10 cellular contexts compared by ENCODE assay signal in genomic region chr1:35080171-35080854, GRCh38. TPM values are rescaled to one million over a fixed set of nuclear protein-coding genes. Genes with fewer than 3 reads are reported as not detected.
DNase-seq lines count a peak whose midpoint lies in the region; ATAC-seq, FAIRE-seq and TF ChIP-seq lines count a peak whose summit lies in the region.
"Had no signal": no experiment of that assay in that cellular context is flagged by ENCODE, and none has a peak within 500 bp of the region (broad histone marks: within the 10 kb centered on the region; RNA-seq: fewer than 3 reads in every experiment).

No MANE protein-coding gene starts in this region.

- H2BK120ac ChIP-seq in H1 (replicated peaks; ENCODE audit: low read depth, low read length), result no peak overlapping the region
- no peak overlapping the region for H2BK120ac ChIP-seq in neuronal stem cell (ENCODE audit: low read depth, low read length)

- no peak for TF ChIP-seq EP300 in H1 (IDR thresholded peaks at IDR 0.05; ENCODE audit: borderline replicate concordance in 1 of 2, low read depth in 2 of 2, low read length in 2 of 2)

- no peaks in the 10 kb centered on the region for H3K27me3 ChIP-seq in CD4-positive, alpha-beta T cell (ENCODE audit: control insufficient read depth, insufficient read depth, low read length)
- H3K27me3 ChIP-seq in NT2/D1 (ENCODE audit: insufficient read depth, insufficient read length) (no peaks in the 10 kb centered on the region), H1 (replicated peaks in 1 of 4; ENCODE audit: control insufficient read depth in 3 of 4, extremely low read depth in 1 of 4, insufficient read depth in 3 of 4, low read length in 3 of 4) (no peaks in the 10 kb centered on the region), neuronal stem cell (ENCODE audit: control insufficient read depth in 3 of 3, insufficient read depth in 3 of 3, low read depth in 1 of 3, low read length in 3 of 3) (no peaks in the 10 kb centered on the region)

- peak overlapping the region; percentile 62; the same call in 1 of the 2 replicates for H4K8ac ChIP-seq in H1 (ENCODE audit: extremely low read depth, insufficient read depth, low read length)
- no peak overlapping the region for H4K8ac ChIP-seq in neuronal stem cell (ENCODE audit: low read depth, low read length)

- intact Hi-C loops in CD4-positive, alpha-beta T cell (cut with DNase I, micrococcal nuclease), result loop anchor here in 1 of 2 experiments (5.0 kb wide), 1 partner anchor 112 kb away; the partner anchor contains the start of gene SFPQ

- H3K4me1 Mint-ChIP-seq in CD4-positive, alpha-beta T cell (ENCODE audit: low read depth), result peaks cover 48% of the 10 kb centered on the region

- CTCF ChIA-PET in CD4-positive, alpha-beta T cell (lab: Charles Lee), result interaction anchor here (1.1 kb wide), 1 partner anchor 221 kb away, joined by 3 read pairs; the partner anchor contains the start of gene SMIM12
- CTCF ChIA-PET in H1 (lab: Charles Lee; ENCODE audit: partially characterized antibody), result interaction anchor here (1.3 to 2.3 kb wide), 3 partner anchors 14 to 227 kb away, joined by 3 to 6 read pairs (median 5); no protein-coding TSS in a partner anchor

- H2BK15ac ChIP-seq in H1 (ENCODE audit: low read length) (no peak overlapping the region), neuronal stem cell (ENCODE audit: low read length) (no peak overlapping the region)

- H3K4me3 ChIP-seq in NT2/D1 (ENCODE audit: insufficient read length, low read depth) (peak overlapping the region; percentile 87), H1 (ENCODE audit: extremely low read depth in 1 of 4, insufficient read depth in 2 of 4, low read depth in 3 of 4, low read length in 4 of 4) (peak overlapping the region; percentile 72 to 96 (median 82)), neuronal stem cell (ENCODE audit: low read length in 2 of 2) (peak overlapping the region in 1 of 2 donors; percentile 94)

- no peak overlapping the region for H2AFZ ChIP-seq in H1 (ENCODE audit: low read length)
- H2AFZ ChIP-seq in neuronal stem cell (ENCODE audit: low read length), result peak overlapping the region; percentile 77

- no peak overlapping the region for H2BK20ac ChIP-seq in H1 (ENCODE audit: low read length)

- H3K23me2 ChIP-seq in H1 (ENCODE audit: low read depth, low read length), result peaks cover 3% of the 10 kb centered on the region

- H4K91ac ChIP-seq in H1 (replicated peaks; ENCODE audit: insufficient read length, low read length) (peak overlapping the region; percentile 5), neuronal stem cell (ENCODE audit: low read depth, low read length, poor library complexity) (no peak overlapping the region)

- H3K27me3 Mint-ChIP-seq in CD4-positive, alpha-beta T cell, result peaks cover 9% of the 10 kb centered on the region

- H3K9ac ChIP-seq in NT2/D1 (ENCODE audit: insufficient read length, low read depth), result peak overlapping the region; percentile 98
- peak overlapping the region in 2 of 4 experiments; percentile 76 to 83; a peak in 3 of 7 replicates for H3K9ac ChIP-seq in H1 (replicated peaks in 1 of 4; ENCODE audit: extremely low read depth in 1 of 4, low read depth in 3 of 4, low read length in 3 of 4)
- H3K9ac ChIP-seq in neuronal stem cell (ENCODE audit: low read depth, low read length, poor library complexity), result no peak overlapping the region

- POLR2A ChIA-PET in CD4-positive, alpha-beta T cell (lab: Charles Lee), result interaction anchor here (0.9 to 2.0 kb wide), 4 partner anchors 33 to 95 kb away, joined by 3 to 13 read pairs (median 8); partner anchors contain the start of genes TMEM35B and ZMYM6
- POLR2A ChIA-PET in H1 (lab: Charles Lee; ENCODE audit: partially characterized antibody), result interaction anchor here (0.6 to 1.8 kb wide), 5 partner anchors 14 to 150 kb away, joined by 3 to 5 read pairs (median 5); partner anchors contain the start of gene ZMYM6

- H3K18ac ChIP-seq in H1 (ENCODE audit: extremely low read depth, low read length) (no peak overlapping the region), neuronal stem cell (ENCODE audit: low read length) (no peak overlapping the region)

- 93% methylated on average over 12 of the region's 13 CpGs; no CpG with 5 or more reads in 1 of the 2 experiments for WGBS in H1 (ENCODE audit: extremely low coverage in 1 of 2, insufficient coverage in 1 of 2, insufficient read length in 1 of 2, insufficient replicate concordance in 2 of 2, low coverage in 1 of 2, low lambda C conversion rate in 2 of 2, missing lambda C conversion rate in 1 of 2), 2 experiments
- WGBS in neuronal stem cell (ENCODE audit: extremely low coverage in 2 of 2, insufficient read length in 2 of 2, insufficient replicate concordance in 1 of 2), 2 donors, result no CpG with 5 or more reads among the region's 13 CpGs

- H4K20me1 ChIP-seq in H1 (replicated peaks in 1 of 2; ENCODE audit: control insufficient read depth in 1 of 2, insufficient read depth in 2 of 2, low read length in 2 of 2), result peaks cover 0 to 3% of the 10 kb centered on the region in 2 experiments

- TF ChIP-seq POLR2A in H1 (IDR thresholded peaks at IDR 0.05; ENCODE audit: control extremely low read depth in 1 of 2, low read depth in 2 of 2, low read length in 2 of 2), result no peak

- H3K14ac ChIP-seq in H1 (ENCODE audit: insufficient read length) (no peak overlapping the region), neuronal stem cell (ENCODE audit: low read length) (no peak overlapping the region)

- DNase-seq in CD4-positive, alpha-beta T cell, result no peak
- DNase-seq in NT2/D1 (ENCODE audit: low read depth, low spot score) (no peak), H1 (ENCODE audit: low read depth in 1 of 2, low spot score in 2 of 2) (no peak), neuronal stem cell (ENCODE audit: low spot score) (no peak), frontal cortex (ENCODE audit: low spot score in 2 of 2) (no peak)
- DNase-seq: NCI-H446 treated with DMSO at 0.1 percent for 48 hours had no signal

- H4K5ac ChIP-seq in H1 (ENCODE audit: insufficient read length, low read depth, low read length), result peak overlapping the region; percentile 54

- no peak overlapping the region for H3K23ac ChIP-seq in H1 (ENCODE audit: insufficient read length)
- H3K23ac ChIP-seq in neuronal stem cell (ENCODE audit: low read depth, low read length, poor library complexity), result no peak overlapping the region

- TF ChIP-seq CTCF in CD4-positive, alpha-beta T cell (IDR thresholded peaks at IDR 0.05), result no peak
- no peak for TF ChIP-seq CTCF in H1 (IDR thresholded peaks at IDR 0.05; ENCODE audit: control extremely low read depth in 1 of 3, insufficient read depth in 1 of 3, low read depth in 1 of 3, low read length in 3 of 3)

- no peak overlapping the region for H3K27ac ChIP-seq in CD4-positive, alpha-beta T cell (ENCODE audit: low read depth, low read length)
- no peak overlapping the region for H3K27ac ChIP-seq in H1 (ENCODE audit: low read depth, low read length)
- H3K27ac ChIP-seq in neuronal stem cell (replicated peaks; ENCODE audit: low read length), result no peak overlapping the region

- no peaks in the 10 kb centered on the region for H3K9me3 ChIP-seq in CD4-positive, alpha-beta T cell (ENCODE audit: control insufficient read depth, low read length)
- H3K9me3 ChIP-seq in NT2/D1 (ENCODE audit: insufficient read depth, low read length) (no peaks in the 10 kb centered on the region), H1 (ENCODE audit: insufficient read depth in 2 of 2, low read depth in 1 of 2, low read length in 1 of 2) (no peaks in the 10 kb centered on the region), neuronal stem cell (replicated peaks in 1 of 2; ENCODE audit: control insufficient read depth in 2 of 2, insufficient read depth in 1 of 2, low read depth in 1 of 2, low read length in 2 of 2) (peaks cover 0 to 11% of the 10 kb centered on the region in 2 donors)

- H3K56ac ChIP-seq in H1 (replicated peaks; ENCODE audit: insufficient read length, low read depth, low read length), result no peak overlapping the region

- ATAC-seq in CD4-positive, alpha-beta T cell (ENCODE audit: poor library complexity), result no peak
- ATAC-seq in HG03175 (IDR thresholded peaks at IDR 0.05; ENCODE audit: unreplicated experiment), result no peak
- ATAC-seq in HG03097 (IDR thresholded peaks at IDR 0.05; ENCODE audit: low FRiP score, unreplicated experiment), result no peak
- ATAC-seq in GM21619 (IDR thresholded peaks at IDR 0.05; ENCODE audit: unreplicated experiment), result no peak

- peaks cover 12 to 52% of the 10 kb centered on the region in 2 experiments for H3K79me2 ChIP-seq in H1 (ENCODE audit: control insufficient read depth in 1 of 2, insufficient read depth in 2 of 2, low read length in 2 of 2)

- FAIRE-seq in H1 (lab: Jason Lieb, UNC), result no peak
- FAIRE-seq in frontal cortex (lab: Jason Lieb, UNC), result no peak
- FAIRE-seq: endometrium had no signal

- H2AK5ac ChIP-seq in H1 (ENCODE audit: low read depth, low read length) (no peak overlapping the region), neuronal stem cell (ENCODE audit: low read depth, low read length) (no peak overlapping the region)

- H3K79me1 ChIP-seq in H1 (ENCODE audit: low read depth, low read length), result no peaks in the 10 kb centered on the region
- H3K79me1 ChIP-seq in neuronal stem cell (ENCODE audit: low read depth, low read length), result peaks cover 3% of the 10 kb centered on the region

- H3K36me3 Mint-ChIP-seq in CD4-positive, alpha-beta T cell (ENCODE audit: low read depth), result peaks cover 25% of the 10 kb centered on the region

- no peaks in the 10 kb centered on the region for H3K9me3 Mint-ChIP-seq in CD4-positive, alpha-beta T cell

- H3K4me2 ChIP-seq in H1 (ENCODE audit: insufficient read depth in 1 of 2, low read depth in 2 of 2, low read length in 2 of 2), result peak overlapping the region; percentile 75 to 79
- H3K4me2 ChIP-seq in neuronal stem cell (ENCODE audit: insufficient read depth, low read length, poor library complexity, severe bottlenecking), result peak overlapping the region; percentile 56

- H3K4me3 Mint-ChIP-seq in CD4-positive, alpha-beta T cell, result peak overlapping the region; percentile 99

- H3K4me1 ChIP-seq in NT2/D1 (ENCODE audit: insufficient read depth, insufficient read length) (peaks cover 3% of the 10 kb centered on the region), H1 (replicated peaks in 1 of 4; ENCODE audit: control insufficient read depth in 3 of 4, insufficient read depth in 4 of 4, low read length in 3 of 4) (peaks cover 2 to 10% (median 6%) of the 10 kb centered on the region in 4 experiments; a peak in 5 of 7 replicates), neuronal stem cell (ENCODE audit: control insufficient read depth in 2 of 2, insufficient read depth in 1 of 2, low read depth in 1 of 2, low read length in 2 of 2) (peaks cover 0 to 7% of the 10 kb centered on the region in 2 donors)

- H3K4ac ChIP-seq in H1 (replicated peaks; ENCODE audit: insufficient read length, low read depth, low read length), result no peak overlapping the region
- H3K4ac ChIP-seq in neuronal stem cell (ENCODE audit: low read length), result no peak overlapping the region

- no peak for TF ChIP-seq RAD21 in H1 (IDR thresholded peaks at IDR 0.05 in 1 of 2, conservative IDR thresholded peaks at IDR 0.05 in 1 of 2; ENCODE audit: low read depth in 2 of 2, low read length in 2 of 2)

- H2BK5ac ChIP-seq in H1 (ENCODE audit: low read depth, low read length) (no peak overlapping the region), neuronal stem cell (ENCODE audit: low read length) (no peak overlapping the region)

- H2BK12ac ChIP-seq in H1 (ENCODE audit: low read depth, low read length) (no peak overlapping the region), neuronal stem cell (ENCODE audit: low read length) (no peak overlapping the region)

- H3K27ac Mint-ChIP-seq in CD4-positive, alpha-beta T cell, result peak overlapping the region; percentile 99

- H3K36me3 ChIP-seq in NT2/D1 (ENCODE audit: insufficient read depth, insufficient read length, low read length) (peaks cover 31% of the 10 kb centered on the region), H1 (ENCODE audit: control insufficient read depth in 2 of 4, insufficient read depth in 4 of 4, low read length in 3 of 4) (peaks cover 0 to 3% (median 1%) of the 10 kb centered on the region in 4 experiments; a peak in 4 of 8 replicates), neuronal stem cell (replicated peaks in 1 of 2; ENCODE audit: control insufficient read depth in 2 of 2, insufficient read depth in 2 of 2, low read length in 2 of 2) (peaks cover 1 to 28% of the 10 kb centered on the region in 2 donors)

RNA-seq across cellular contexts. Expression of gene ZMYM1, which starts 1.1 kb away (rescaled TPM):
- 1 to 10 TPM; 6.3 to 6.7 TPM for total RNA-seq in CD4-positive, alpha-beta T cell
- 39.6 and 41.3 TPM in 2 replicates for total RNA-seq in H1 (2021; fragmentation: NEBNext Ultra II Directional; extraction: Animal tissue kit (Norgen Biotek cat#: 25700))
- polyA plus RNA-seq in H1 (2011; rRNA removed), result 7.5 and 10.0 TPM in 2 replicates
- polyA plus RNA-seq in H1 (2011; cell fraction: cytosol; rRNA removed), result 8.9 TPM
- polyA plus RNA-seq in H1 (2011; cell fraction: nucleus; rRNA removed), result 14.1 TPM
- polyA plus RNA-seq in H1 (2012, experiment 1 of 2), result 10.1 to 15.7 TPM (median 12.1 TPM) in 4 replicates
- polyA plus RNA-seq in H1 (2012, experiment 2 of 2), result 1.7 TPM
- 16.1 TPM for polyA plus RNA-seq in H1 (2013, experiment 1 of 2)
- polyA plus RNA-seq in H1 (2013, experiment 2 of 2), result 16.2 TPM
- polyA minus RNA-seq in H1 (2011; rRNA and poly(A)+ RNA removed), result 71.5 and 118 TPM in 2 replicates
- 14.9 TPM for polyA minus RNA-seq in H1 (2011; cell fraction: cytosol; rRNA and poly(A)+ RNA removed)
- 50.5 TPM for polyA minus RNA-seq in H1 (2011; cell fraction: nucleus; rRNA and poly(A)+ RNA removed)
- 17.2 TPM for polyA plus RNA-seq in neuronal stem cell (2013, experiment 1 of 2)
- polyA plus RNA-seq in neuronal stem cell (2013, experiment 2 of 2), result 18.5 TPM
- 32.6 TPM for total RNA-seq in frontal cortex

RNA-seq across cellular contexts. Expression of gene ZMYM6, which starts 48.6 kb away (rescaled TPM):
- 10 to 100 TPM; 23.6 to 30.3 TPM for total RNA-seq in CD4-positive, alpha-beta T cell
- 14.9 and 15.7 TPM in 2 replicates for total RNA-seq in H1 (2021; fragmentation: NEBNext Ultra II Directional; extraction: Animal tissue kit (Norgen Biotek cat#: 25700))
- 4.1 and 5.1 TPM in 2 replicates for polyA plus RNA-seq in H1 (2011; rRNA removed)
- 4.9 TPM for polyA plus RNA-seq in H1 (2011; cell fraction: cytosol; rRNA removed)
- 20.0 TPM for polyA plus RNA-seq in H1 (2011; cell fraction: nucleus; rRNA removed)
- 3.5 to 7.7 TPM (median 4.0 TPM) in 4 replicates for polyA plus RNA-seq in H1 (2012, experiment 1 of 2)
- 0.46 TPM for polyA plus RNA-seq in H1 (2012, experiment 2 of 2)
- polyA plus RNA-seq in H1 (2013, experiment 1 of 2), result 11.3 TPM
- 8.0 TPM for polyA plus RNA-seq in H1 (2013, experiment 2 of 2)
- 17.0 and 24.5 TPM in 2 replicates for polyA minus RNA-seq in H1 (2011; rRNA and poly(A)+ RNA removed)
- polyA minus RNA-seq in H1 (2011; cell fraction: cytosol; rRNA and poly(A)+ RNA removed), result 3.0 TPM
- polyA minus RNA-seq in H1 (2011; cell fraction: nucleus; rRNA and poly(A)+ RNA removed), result 31.6 TPM
- polyA plus RNA-seq in neuronal stem cell (2013, experiment 1 of 2), result 9.3 TPM
- polyA plus RNA-seq in neuronal stem cell (2013, experiment 2 of 2), result 7.7 TPM
- 37.5 TPM for total RNA-seq in frontal cortex
